In the genomic region with DNA sequence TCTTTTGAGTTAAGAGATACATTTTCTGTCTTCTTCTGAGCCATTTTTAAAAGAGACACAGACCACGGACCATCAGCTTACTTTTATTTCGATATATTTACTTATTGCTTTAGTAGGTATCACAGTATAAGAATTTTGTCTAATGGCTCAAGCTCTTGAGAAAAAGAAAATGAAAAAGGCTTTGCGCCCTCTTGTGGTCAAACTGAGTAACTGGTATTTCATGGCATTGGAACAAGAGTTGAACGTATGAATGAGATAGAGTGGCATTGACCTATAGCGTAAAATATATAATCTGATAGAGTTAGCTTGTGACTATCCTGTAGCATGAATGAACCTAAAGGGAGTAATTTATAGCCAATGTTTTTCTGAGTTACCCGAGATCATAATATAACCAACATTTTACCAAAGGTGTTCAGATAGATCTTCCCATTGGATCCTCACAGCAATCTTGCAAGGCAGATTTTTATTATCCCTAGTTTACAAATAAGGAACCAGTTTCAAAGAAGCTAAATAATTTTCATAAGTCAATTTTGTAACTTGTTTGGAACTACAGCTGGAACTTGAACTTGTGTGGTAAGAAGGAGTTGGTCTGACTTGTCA, we compare ENCODE assay signal across 9 cellular contexts.
DNase-seq lines count a peak whose midpoint lies in the region; ATAC-seq, FAIRE-seq and TF ChIP-seq lines count a peak whose summit lies in the region.
"Had no signal": no experiment of that assay in that cellular context is flagged by ENCODE, and none has a peak within 500 bp of the region (broad histone marks: within the 10 kb centered on the region; RNA-seq: fewer than 3 reads in every experiment).

No MANE protein-coding gene starts in this region.

- H3K27me3 ChIP-seq in BJ (ENCODE audit: control insufficient read depth, insufficient read depth, low read length): no peaks in the 10 kb centered on the region

- POLR2A ChIA-PET in BJ (lab: Charles Lee): interaction anchor here (0.6 kb wide), 1 partner anchor 20 kb away, joined by 8 read pairs; no protein-coding TSS in a partner anchor

- H3K27ac Mint-ChIP-seq in activated T-helper 17 cell treated with anti-CD3 and anti-CD28 coated beads, Interleukin-2, amount 50 U/mL, for 72 hours: no peak overlapping the region

- TF ChIP-seq POLR2A in GM12891 (IDR thresholded peaks at IDR 0.05; ENCODE audit: low read depth, low read length): no peak

- H3K4me3 ChIP-seq in BJ (ENCODE audit: low read depth, low read length) (no peak overlapping the region), retinal pigment epithelial cell (ENCODE audit: low read length) (no peak overlapping the region)
- H3K4me3 ChIP-seq: SJSA1 had no signal

- no peaks in the 10 kb centered on the region for H3K9me3 Mint-ChIP-seq in activated T-helper 17 cell treated with anti-CD3 and anti-CD28 coated beads, Interleukin-2, amount 50 U/mL, for 72 hours

- TF ChIP-seq CTCF in BJ (IDR thresholded peaks at IDR 0.05; ENCODE audit: insufficient read depth, low read depth, low read length): peak; percentile 70
- peak; percentile 74 for TF ChIP-seq CTCF in retinal pigment epithelial cell (conservative IDR thresholded peaks at IDR 0.05; ENCODE audit: low read depth, low read length)

- intact Hi-C loops in left cardiac atrium (cut with DNase I): loop anchor here (5.0 to 10.0 kb wide), 3 partner anchors 109 to 324 kb away; no protein-coding TSS in a partner anchor

- no peak overlapping the region for H3K4me3 Mint-ChIP-seq in activated T-helper 17 cell treated with anti-CD3 and anti-CD28 coated beads, Interleukin-2, amount 50 U/mL, for 72 hours

- H3K4me1 Mint-ChIP-seq in activated T-helper 17 cell treated with anti-CD3 and anti-CD28 coated beads, Interleukin-2, amount 50 U/mL, for 72 hours: no peaks in the 10 kb centered on the region

- peaks cover 27% of the 10 kb centered on the region for H3K27me3 Mint-ChIP-seq in activated T-helper 17 cell treated with anti-CD3 and anti-CD28 coated beads, Interleukin-2, amount 50 U/mL, for 72 hours

- no peaks in the 10 kb centered on the region for H3K36me3 ChIP-seq in BJ (ENCODE audit: control insufficient read depth, insufficient read depth, low read length)
- H3K36me3 ChIP-seq: SJSA1 had no signal

- CTCF ChIA-PET in BJ (lab: Yijun Ruan, JAX): interaction anchor here (0.6 to 12.8 kb wide), 49 partner anchors 9 to 324 kb away, joined by 3 to 230 read pairs (median 4); a partner anchor contains a TSS

- H3K36me3 Mint-ChIP-seq in activated T-helper 17 cell treated with anti-CD3 and anti-CD28 coated beads, Interleukin-2, amount 50 U/mL, for 72 hours (ENCODE audit: low read depth): no peaks in the 10 kb centered on the region

- peak; percentile 48 for FAIRE-seq in GM12891 (lab: Jason Lieb, UNC)

- peak; percentile 26 for ATAC-seq in activated T-helper 17 cell treated with anti-CD3 and anti-CD28 coated beads, Interleukin-2, amount 50 U/mL, for 72 hours (replicated peaks)
- ATAC-seq in left cardiac atrium: peak; percentile 43 to 68
- ATAC-seq in HG02678 (IDR thresholded peaks at IDR 0.05; ENCODE audit: unreplicated experiment): no peak
- no peak for ATAC-seq in GM21528 (IDR thresholded peaks at IDR 0.05; ENCODE audit: low FRiP score, unreplicated experiment)

- DNase-seq in BJ (ENCODE audit: low read depth): no peak
- peak; percentile 4 for DNase-seq in GM12891 (ENCODE audit: insufficient read length, low spot score)
- peak; percentile 48 for DNase-seq in NCI-H226
- no peak for DNase-seq in left cardiac atrium
- DNase-seq in retinal pigment epithelial cell (ENCODE audit: low read depth): no peak

TF ChIP-seq in GM12891, 5 proteins besides CTCF, POLR2A, EP300 and RAD21:
- TF ChIP-seq SPI1 (IDR thresholded peaks at IDR 0.05; ENCODE audit: low read depth, low read length) (no peak), POU2F2 (IDR thresholded peaks at IDR 0.05; ENCODE audit: low read depth, low read length) (no peak), TAF1 (IDR thresholded peaks at IDR 0.05; ENCODE audit: low read depth, low read length) (no peak), POLR2AphosphoS5 (IDR thresholded peaks at IDR 0.05; ENCODE audit: low read depth, low read length) (no peak), PAX5 (IDR thresholded peaks at IDR 0.05; ENCODE audit: insufficient read depth, low read length, severe bottlenecking) (no peak)

Comparison
In these comparisons a context has a peak if more than half of its experiments do, and no peak if none do; other contexts are left out.
1. DNase-seq: peak in GM12891 (single experiment) and NCI-H226 (single experiment); none in BJ (single experiment), left cardiac atrium (single experiment) and retinal pigment epithelial cell (single experiment).
2. ATAC-seq: peak in activated T-helper 17 cell treated with anti-CD3 and anti-CD28 coated beads, Interleukin-2, amount 50 U/mL, for 72 hours (single experiment) and left cardiac atrium (2 of 2); none in HG02678 (single experiment) and GM21528 (single experiment).